Comparison of ENCODE assay signal across 23 cellular contexts in genomic region chr1:44074415-44074814, GRCh38. TPM values are rescaled to one million over a fixed set of nuclear protein-coding genes. Genes with fewer than 3 reads are reported as not detected.
DNase-seq lines count a peak whose midpoint lies in the region; ATAC-seq, FAIRE-seq and TF ChIP-seq lines count a peak whose summit lies in the region.
"Had no signal": no experiment of that assay in that cellular context is flagged by ENCODE, and none has a peak within 500 bp of the region (broad histone marks: within the 10 kb centered on the region; RNA-seq: fewer than 3 reads in every experiment).

No MANE protein-coding gene starts in this region.

- peak; percentile 35 for FAIRE-seq in GM18507 (lab: Jason Lieb, UNC)
- FAIRE-seq: G401.6, GM12892 had no signal

- TF ChIP-seq CTCF in chondrocyte (IDR thresholded peaks at IDR 0.05) (no peak), thoracic aorta (IDR thresholded peaks at IDR 0.05) (no peak), glutamatergic neuron (IDR thresholded peaks at IDR 0.05; ENCODE audit: partially characterized antibody, unreplicated experiment) (no peak), foreskin fibroblast (IDR thresholded peaks at IDR 0.05; ENCODE audit: low read depth, low read length) (no peak)

- no peak overlapping the region for H3K18ac ChIP-seq in mesenchymal stem cell (ENCODE audit: low read depth in 1 of 2, low read length in 2 of 2)

- no peak overlapping the region for H2BK120ac ChIP-seq in mesenchymal stem cell (ENCODE audit: low read depth, low read length)

- H2AK5ac ChIP-seq in mesenchymal stem cell (ENCODE audit: low read length, severe bottlenecking): no peak overlapping the region

- H3K27ac Mint-ChIP-seq in chondrocyte (ENCODE audit: unreplicated experiment): peak overlapping the region; percentile 88
- no peak overlapping the region for H3K27ac Mint-ChIP-seq in glutamatergic neuron (ENCODE audit: unreplicated experiment)
- H3K27ac Mint-ChIP-seq: CD8-positive, alpha-beta T cell had no signal

- H3K4me1 ChIP-seq in mesenchymal stem cell (ENCODE audit: control insufficient read depth, insufficient read depth, low read depth, low read length) (peaks cover 14% of the 10 kb centered on the region), thoracic aorta (ENCODE audit: control insufficient read depth in 1 of 2, low read depth in 2 of 2) (peaks cover 19 to 40% of the 10 kb centered on the region in 2 donors)

- DNase-seq in GM18507 (ENCODE audit: extremely low spot score, insufficient read length, low read depth) (no peak), chondrocyte (ENCODE audit: low spot score) (no peak), mesenchymal stem cell (no peak), thoracic aorta (ENCODE audit: low spot score) (no peak), glutamatergic neuron (no peak), foreskin fibroblast (no peak)
- DNase-seq in activated CD4-positive, alpha-beta T cell treated with anti-CD3 and anti-CD28 coated beads for 4 hours: no peak
- DNase-seq: 8988T; C1 segment of cervical spinal cord; CD8-positive, alpha-beta T cell; H7; Karpas-422; MV-4-11; NCI-H1105 treated with DMSO at 0.1 percent for 48 hours; NCI-H2029 treated with DMSO at 0.1 percent for 48 hours; NCI-H226; NCI-H524; NCI-H82 had no signal

- no peak overlapping the region for H2AFZ ChIP-seq in mesenchymal stem cell (ENCODE audit: low read depth, low read length)

- WGBS in mesenchymal stem cell: 100% methylated on average over 1 of the region's 3 CpGs

- H3K27me3 Mint-ChIP-seq in chondrocyte (ENCODE audit: low read depth) (no peaks in the 10 kb centered on the region), glutamatergic neuron (ENCODE audit: unreplicated experiment) (peaks cover 4% of the 10 kb centered on the region)

- H3K4ac ChIP-seq in mesenchymal stem cell (ENCODE audit: low read depth in 1 of 2, low read length in 2 of 2): no peak overlapping the region

- H3K14ac ChIP-seq in mesenchymal stem cell (ENCODE audit: low read length in 2 of 2): no peak overlapping the region

- H3K4me3 ChIP-seq in mesenchymal stem cell (ENCODE audit: insufficient read depth in 1 of 2, low read depth in 1 of 2, low read length in 2 of 2) (no peak overlapping the region), thoracic aorta (no peak overlapping the region), foreskin fibroblast (ENCODE audit: low read depth in 1 of 2, low read length in 2 of 2) (no peak overlapping the region)

- H3K9ac ChIP-seq in mesenchymal stem cell (ENCODE audit: low read length): no peak overlapping the region

- H3K9me3 Mint-ChIP-seq in chondrocyte (ENCODE audit: low read depth) (no peaks in the 10 kb centered on the region), glutamatergic neuron (ENCODE audit: unreplicated experiment) (peaks cover 3% of the 10 kb centered on the region)
- H3K9me3 Mint-ChIP-seq: CD8-positive, alpha-beta T cell had no signal

- H3K27me3 ChIP-seq in mesenchymal stem cell (ENCODE audit: control insufficient read depth in 1 of 2, insufficient read depth in 1 of 2, low read length in 2 of 2) (no peaks in the 10 kb centered on the region), thoracic aorta (replicated peaks; ENCODE audit: insufficient read depth) (no peaks in the 10 kb centered on the region)

- H3K23ac ChIP-seq in mesenchymal stem cell (ENCODE audit: low read length in 2 of 2): no peak overlapping the region

- H3K4me1 Mint-ChIP-seq in chondrocyte (ENCODE audit: low read depth): peaks cover 28% of the 10 kb centered on the region
- no peaks in the 10 kb centered on the region for H3K4me1 Mint-ChIP-seq in glutamatergic neuron (ENCODE audit: low read depth, unreplicated experiment)

- no peak overlapping the region for H2BK12ac ChIP-seq in mesenchymal stem cell (ENCODE audit: low read length in 2 of 2)

- no peaks in the 10 kb centered on the region for H3K79me1 ChIP-seq in mesenchymal stem cell (replicated peaks; ENCODE audit: low read length, poor library complexity, severe bottlenecking)

- H2BK5ac ChIP-seq in mesenchymal stem cell (ENCODE audit: low read depth, low read length, poor library complexity, severe bottlenecking): no peak overlapping the region

- H3K4me2 ChIP-seq in mesenchymal stem cell (ENCODE audit: low read length, poor library complexity, severe bottlenecking): no peak overlapping the region

- peak overlapping the region; percentile 4 for H3K27ac ChIP-seq in mesenchymal stem cell (ENCODE audit: low read length, poor library complexity, severe bottlenecking)
- H3K27ac ChIP-seq in thoracic aorta: peak overlapping the region; percentile 34 to 65

- no peak for ATAC-seq in thoracic aorta (ENCODE audit: insufficient number of reproducible peaks, low FRiP score, low read depth)
- ATAC-seq: CD8-positive, alpha-beta T cell; Panc1 had no signal

- no peaks in the 10 kb centered on the region for H3K9me3 ChIP-seq in mesenchymal stem cell (ENCODE audit: control insufficient read depth, low read length)
- H3K9me3 ChIP-seq in thoracic aorta: no peaks in the 10 kb centered on the region

- H3K4me3 Mint-ChIP-seq in chondrocyte (ENCODE audit: unreplicated experiment) (no peak overlapping the region), glutamatergic neuron (ENCODE audit: unreplicated experiment) (no peak overlapping the region)
- H3K4me3 Mint-ChIP-seq: CD8-positive, alpha-beta T cell had no signal

- no peaks in the 10 kb centered on the region for H3K36me3 ChIP-seq in mesenchymal stem cell (ENCODE audit: control insufficient read depth in 1 of 2, insufficient read depth in 2 of 2, low read depth in 1 of 2, low read length in 2 of 2)
- no peaks in the 10 kb centered on the region for H3K36me3 ChIP-seq in thoracic aorta

- H3K36me3 Mint-ChIP-seq in chondrocyte (ENCODE audit: low read depth) (peaks cover 2% of the 10 kb centered on the region), glutamatergic neuron (ENCODE audit: unreplicated experiment) (no peaks in the 10 kb centered on the region)
- H3K36me3 Mint-ChIP-seq: CD8-positive, alpha-beta T cell had no signal

- no peak overlapping the region for H2BK15ac ChIP-seq in mesenchymal stem cell (ENCODE audit: low read depth, poor library complexity, severe bottlenecking)

- no peak overlapping the region for H4K91ac ChIP-seq in mesenchymal stem cell (ENCODE audit: low read length)

- no peak overlapping the region for H4K8ac ChIP-seq in mesenchymal stem cell (ENCODE audit: low read length)

RNA-seq across cellular contexts. Expression of gene SLC6A9, which starts 43.2 kb away (rescaled TPM):
- total RNA-seq in chondrocyte (8.4 to 67.3 TPM (median 61.7 TPM) in 3 replicates), thoracic aorta (10 to 100 TPM; 15.0 to 26.8 TPM), glutamatergic neuron (ENCODE audit: unreplicated experiment) (8.9 TPM)
- 18.3 TPM for polyA plus RNA-seq in mesenchymal stem cell (2013, experiment 1 of 2)
- polyA plus RNA-seq in mesenchymal stem cell (2013, experiment 2 of 2): 17.6 TPM
- total RNA-seq: CD8-positive, alpha-beta T cell had no signal

RNA-seq across cellular contexts. Expression of gene KLF17, which starts 44.2 kb away (rescaled TPM):
- 0.18 TPM in 1 of 3 replicates, not detected in the others for total RNA-seq in chondrocyte
- not detected for polyA plus RNA-seq in mesenchymal stem cell (2013, experiment 1 of 2)
- not detected for polyA plus RNA-seq in mesenchymal stem cell (2013, experiment 2 of 2)
- under 1 TPM in 1 of 2 donors, not detected in 1; 0.92 TPM for total RNA-seq in thoracic aorta
- total RNA-seq in glutamatergic neuron (ENCODE audit: unreplicated experiment): 10.9 TPM
- total RNA-seq: CD8-positive, alpha-beta T cell; Daoy; H7; SK-MEL-5 had no signal
